8 cellular contexts compared by ENCODE assay signal in the genomic region with DNA sequence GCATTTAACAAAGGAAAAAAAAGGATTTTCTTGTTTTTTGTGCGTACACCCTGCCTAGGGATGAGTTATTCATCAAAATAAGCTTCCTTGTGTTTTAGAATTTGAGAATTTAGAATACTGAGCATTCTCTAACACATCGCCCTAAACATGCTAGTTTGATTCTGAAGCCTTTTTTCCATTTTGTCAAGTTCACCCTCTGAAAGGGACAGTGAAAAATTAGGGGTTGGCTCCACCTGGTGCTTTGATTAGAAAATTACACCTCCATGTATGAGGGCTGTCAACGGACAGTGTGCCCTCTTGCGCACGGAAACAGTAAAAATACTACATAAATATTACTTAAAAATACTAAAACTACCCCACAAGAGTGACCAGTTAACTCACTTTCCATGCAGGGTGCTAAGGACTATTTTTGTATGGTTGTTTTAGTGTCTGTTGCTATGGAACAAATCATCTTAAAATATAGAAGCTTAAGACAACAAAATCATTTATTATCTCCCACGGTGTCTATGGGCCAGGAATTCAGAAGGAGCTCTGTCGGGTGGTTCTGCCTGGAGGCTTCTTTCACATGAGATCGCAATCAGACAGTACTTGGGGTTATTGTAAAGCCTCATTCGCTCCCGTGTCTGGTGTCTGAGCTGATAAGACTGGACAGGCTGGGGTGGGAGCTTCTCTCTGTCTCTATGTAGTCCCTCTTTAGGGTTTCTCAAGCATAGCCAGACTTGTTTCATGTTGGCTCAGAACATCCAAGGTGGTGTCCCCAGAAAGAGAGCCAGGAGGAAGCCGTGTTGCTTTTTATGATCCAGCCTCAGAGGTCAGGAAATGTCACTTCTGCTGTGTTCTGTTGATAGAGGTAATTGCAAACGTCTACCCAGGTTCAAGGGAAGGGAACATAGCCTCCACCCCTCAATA. TPM values are rescaled to one million over a fixed set of nuclear protein-coding genes. Genes with fewer than 3 reads are reported as not detected.
DNase-seq lines count a peak whose midpoint lies in the region; ATAC-seq lines count a peak whose summit lies in the region.

No MANE protein-coding gene starts in this region.

- no peaks in the 10 kb centered on the region for H3K36me3 Mint-ChIP-seq in activated CD4-positive, alpha-beta T cell treated with anti-CD3 and anti-CD28 coated beads, Interleukin-2, amount 10 ng/mL, durations not matched to agents 24 days and 14 days (ENCODE audit: low read depth)

- H3K36me3 ChIP-seq in BLaER1 treated with 17β-estradiol and CSF1 and Interleukin-3, amounts not matched to agents 10 nM and 100 nM, result no peaks in the 10 kb centered on the region
- no peaks in the 10 kb centered on the region for H3K36me3 ChIP-seq in mesenchymal stem cell (ENCODE audit: control insufficient read depth in 1 of 2, insufficient read depth in 2 of 2, low read depth in 1 of 2, low read length in 2 of 2)

- intact Hi-C loops in activated CD4-positive, alpha-beta T cell treated with anti-CD3 and anti-CD28 coated beads, Interleukin-2, amount 10 ng/mL, durations not matched to agents 24 days and 14 days (cut with micrococcal nuclease), result loop anchor here (1.0 to 10.0 kb wide), 9 partner anchors 73 to 402 kb away; a partner anchor contains a TSS

- no peak overlapping the region for H3K4me3 Mint-ChIP-seq in activated CD4-positive, alpha-beta T cell treated with anti-CD3 and anti-CD28 coated beads, Interleukin-2, amount 10 ng/mL, durations not matched to agents 24 days and 14 days

- H4K20me1 ChIP-seq in BLaER1 treated with 17β-estradiol and CSF1 and Interleukin-3, amounts not matched to agents 10 nM and 100 nM, result no peaks in the 10 kb centered on the region

- H2BK12ac ChIP-seq in mesenchymal stem cell (ENCODE audit: low read length in 2 of 2), result no peak overlapping the region

- H4K8ac ChIP-seq in mesenchymal stem cell (ENCODE audit: low read length), result no peak overlapping the region

- H2BK120ac ChIP-seq in mesenchymal stem cell (ENCODE audit: low read depth, low read length), result no peak overlapping the region

- peak overlapping the region in 7 of 11 experiments; percentile 9 to 53 (median 17); a peak in 10 of 22 replicates for H3K9ac ChIP-seq in BLaER1 treated with 17β-estradiol and CSF1 and Interleukin-3, amounts not matched to agents 10 nM and 100 nM
- peak overlapping the region; percentile 60 for H3K9ac ChIP-seq in mesenchymal stem cell (ENCODE audit: low read length)

- H3K27ac Mint-ChIP-seq in activated CD4-positive, alpha-beta T cell treated with anti-CD3 and anti-CD28 coated beads, Interleukin-2, amount 10 ng/mL, durations not matched to agents 24 days and 14 days, result no peak overlapping the region

- H3K79me1 ChIP-seq in mesenchymal stem cell (replicated peaks; ENCODE audit: low read length, poor library complexity, severe bottlenecking), result no peaks in the 10 kb centered on the region

- DNase-seq in NCI-H526 treated with DMSO at 0.1 percent for 48 hours (lab: John Stamatoyannopoulos, UW) (peak; percentile 78), ecto neural progenitor cell (ENCODE audit: low spot score) (peak; percentile 68), mesenchymal stem cell (peak; percentile 87)
- DNase-seq in activated CD4-positive, alpha-beta T cell treated with anti-CD3 and anti-CD28 coated beads, Interleukin-2, amount 10 ng/mL, durations not matched to agents 24 days and 14 days, result peak; percentile 93
- peak; percentile 30 to 31 for DNase-seq in stimulated activated CD8-positive, alpha-beta memory T cell treated with anti-CD3 and anti-CD28 coated beads, Interleukin-2, amount 100 ng/mL, for 1 hour (ENCODE audit: low read depth in 2 of 2)

- no peak overlapping the region for H3K18ac ChIP-seq in mesenchymal stem cell (ENCODE audit: low read depth in 1 of 2, low read length in 2 of 2)

- H4K91ac ChIP-seq in mesenchymal stem cell (ENCODE audit: low read length), result no peak overlapping the region

- H3K9me3 ChIP-seq in BLaER1 treated with 17β-estradiol and CSF1 and Interleukin-3, amounts not matched to agents 10 nM and 100 nM (replicated peaks in 1 of 11), result peaks cover 0 to 6% (median 0%) of the 10 kb centered on the region in 11 experiments; a peak in 2 of 22 replicates
- no peaks in the 10 kb centered on the region for H3K9me3 ChIP-seq in mesenchymal stem cell (ENCODE audit: control insufficient read depth, low read length)

- H3K4me1 ChIP-seq in BLaER1 treated with 17β-estradiol and CSF1 and Interleukin-3, amounts not matched to agents 10 nM and 100 nM, result peaks cover 25 to 64% (median 33%) of the 10 kb centered on the region in 10 experiments
- H3K4me1 ChIP-seq in mesenchymal stem cell (ENCODE audit: control insufficient read depth, insufficient read depth, low read depth, low read length), result peaks cover 3% of the 10 kb centered on the region

- ATAC-seq in GM19025 (IDR thresholded peaks at IDR 0.05; ENCODE audit: low read depth, unreplicated experiment) (peak; percentile 37), HG03457 (IDR thresholded peaks at IDR 0.05; ENCODE audit: unreplicated experiment) (peak; percentile 45)

- H2BK15ac ChIP-seq in mesenchymal stem cell (ENCODE audit: low read depth, poor library complexity, severe bottlenecking), result no peak overlapping the region

- 35% methylated on average over 6 of the region's 12 CpGs for WGBS in mesenchymal stem cell

- no peaks in the 10 kb centered on the region for H3K9me3 Mint-ChIP-seq in activated CD4-positive, alpha-beta T cell treated with anti-CD3 and anti-CD28 coated beads, Interleukin-2, amount 10 ng/mL, durations not matched to agents 24 days and 14 days

- H3K27me3 Mint-ChIP-seq in activated CD4-positive, alpha-beta T cell treated with anti-CD3 and anti-CD28 coated beads, Interleukin-2, amount 10 ng/mL, durations not matched to agents 24 days and 14 days, result no peaks in the 10 kb centered on the region

- H3K4me2 ChIP-seq in BLaER1 treated with 17β-estradiol and CSF1 and Interleukin-3, amounts not matched to agents 10 nM and 100 nM, result peak overlapping the region in 5 of 11 experiments; percentile 10 to 47 (median 25); a peak in 8 of 22 replicates
- no peak overlapping the region for H3K4me2 ChIP-seq in mesenchymal stem cell (ENCODE audit: low read length, poor library complexity, severe bottlenecking)

- no peak overlapping the region for H2BK5ac ChIP-seq in mesenchymal stem cell (ENCODE audit: low read depth, low read length, poor library complexity, severe bottlenecking)

- H3K4ac ChIP-seq in mesenchymal stem cell (ENCODE audit: low read depth in 1 of 2, low read length in 2 of 2), result no peak overlapping the region

- H3K14ac ChIP-seq in mesenchymal stem cell (ENCODE audit: low read length in 2 of 2), result no peak overlapping the region

- no peak overlapping the region for H3K23ac ChIP-seq in mesenchymal stem cell (ENCODE audit: low read length in 2 of 2)

- H2AFZ ChIP-seq in mesenchymal stem cell (ENCODE audit: low read depth, low read length), result no peak overlapping the region

- H3K27me3 ChIP-seq in BLaER1 treated with 17β-estradiol and CSF1 and Interleukin-3, amounts not matched to agents 10 nM and 100 nM, result no peaks in the 10 kb centered on the region
- no peaks in the 10 kb centered on the region for H3K27me3 ChIP-seq in mesenchymal stem cell (ENCODE audit: control insufficient read depth in 1 of 2, insufficient read depth in 1 of 2, low read length in 2 of 2)

- no peak overlapping the region for H3K4me3 ChIP-seq in BLaER1 treated with 17β-estradiol and CSF1 and Interleukin-3, amounts not matched to agents 10 nM and 100 nM
- no peak overlapping the region for H3K4me3 ChIP-seq in mesenchymal stem cell (ENCODE audit: insufficient read depth in 1 of 2, low read depth in 1 of 2, low read length in 2 of 2)

- H3K27ac ChIP-seq in BLaER1 treated with 17β-estradiol and CSF1 and Interleukin-3, amounts not matched to agents 10 nM and 100 nM, result peak overlapping the region in 6 of 11 experiments; percentile 25 to 64 (median 44); a peak in 10 of 22 replicates
- no peak overlapping the region for H3K27ac ChIP-seq in mesenchymal stem cell (ENCODE audit: low read length, poor library complexity, severe bottlenecking)

- H3K4me1 Mint-ChIP-seq in activated CD4-positive, alpha-beta T cell treated with anti-CD3 and anti-CD28 coated beads, Interleukin-2, amount 10 ng/mL, durations not matched to agents 24 days and 14 days, result peaks cover 10% of the 10 kb centered on the region

- H2AK5ac ChIP-seq in mesenchymal stem cell (ENCODE audit: low read length, severe bottlenecking), result peak overlapping the region; percentile 23

RNA-seq across cellular contexts. Expression of a gene that starts 41.1 kb away (rescaled TPM):
- total RNA-seq in activated CD4-positive, alpha-beta T cell treated with anti-CD3 and anti-CD28 coated beads, Interleukin-2, amount 10 ng/mL, durations not matched to agents 24 days and 14 days, result 0.72 and 0.73 TPM in 2 replicates
- polyA plus RNA-seq in mesenchymal stem cell (2013, experiment 1 of 2), result 1.2 TPM
- 1.3 TPM for polyA plus RNA-seq in mesenchymal stem cell (2013, experiment 2 of 2)

Comparison
In these comparisons a context has a peak if more than half of its experiments do, and no peak if none do; other contexts are left out.
1. DNase-seq: peak in every context shown above with its lines; median percentile 93 in activated CD4-positive, alpha-beta T cell treated with anti-CD3 and anti-CD28 coated beads, Interleukin-2, amount 10 ng/mL, durations not matched to agents 24 days and 14 days; 87 in mesenchymal stem cell; 78 in NCI-H526 treated with DMSO at 0.1 percent for 48 hours; 68 in ecto neural progenitor cell; 30 in stimulated activated CD8-positive, alpha-beta memory T cell treated with anti-CD3 and anti-CD28 coated beads, Interleukin-2, amount 100 ng/mL, for 1 hour.